10 cellular contexts compared by ENCODE assay signal in genomic region chr18:79890638-79891037, GRCh38.
"Had no signal": no experiment of that assay in that cellular context is flagged by ENCODE, and none has a peak within 500 bp of the region (broad histone marks: within the 10 kb centered on the region; RNA-seq: fewer than 3 reads in every experiment).

No MANE protein-coding gene starts in this region.

- DNase-seq: activated gamma-delta T cell treated with Interleukin-2 at 50 U/mL for 16 hours; dermis blood vessel endothelial cell; foreskin melanocyte; kidney glomerular epithelial cell; mesenchymal stem cell; naive thymus-derived CD8-positive, alpha-beta T cell; SIG-M5; stimulated activated CD4-positive, alpha-beta T cell treated with anti-CD3 and anti-CD28 coated beads, Interleukin-4, amount 100 ng/mL, for 4 hours; stimulated activated CD8-positive, alpha-beta memory T cell treated with anti-CD3 and anti-CD28 coated beads, Interleukin-4, amount 100 ng/mL, for 48 hours had no signal

- ATAC-seq: naive thymus-derived CD8-positive, alpha-beta T cell; WTC11 had no signal

- H3K4me3 Mint-ChIP-seq: naive thymus-derived CD8-positive, alpha-beta T cell; WTC11 had no signal

- H3K27ac Mint-ChIP-seq: WTC11 had no signal

- H3K4me1 Mint-ChIP-seq: naive thymus-derived CD8-positive, alpha-beta T cell; WTC11 had no signal
